Comparison of ENCODE assay signal across 9 cellular contexts in the genomic region with DNA sequence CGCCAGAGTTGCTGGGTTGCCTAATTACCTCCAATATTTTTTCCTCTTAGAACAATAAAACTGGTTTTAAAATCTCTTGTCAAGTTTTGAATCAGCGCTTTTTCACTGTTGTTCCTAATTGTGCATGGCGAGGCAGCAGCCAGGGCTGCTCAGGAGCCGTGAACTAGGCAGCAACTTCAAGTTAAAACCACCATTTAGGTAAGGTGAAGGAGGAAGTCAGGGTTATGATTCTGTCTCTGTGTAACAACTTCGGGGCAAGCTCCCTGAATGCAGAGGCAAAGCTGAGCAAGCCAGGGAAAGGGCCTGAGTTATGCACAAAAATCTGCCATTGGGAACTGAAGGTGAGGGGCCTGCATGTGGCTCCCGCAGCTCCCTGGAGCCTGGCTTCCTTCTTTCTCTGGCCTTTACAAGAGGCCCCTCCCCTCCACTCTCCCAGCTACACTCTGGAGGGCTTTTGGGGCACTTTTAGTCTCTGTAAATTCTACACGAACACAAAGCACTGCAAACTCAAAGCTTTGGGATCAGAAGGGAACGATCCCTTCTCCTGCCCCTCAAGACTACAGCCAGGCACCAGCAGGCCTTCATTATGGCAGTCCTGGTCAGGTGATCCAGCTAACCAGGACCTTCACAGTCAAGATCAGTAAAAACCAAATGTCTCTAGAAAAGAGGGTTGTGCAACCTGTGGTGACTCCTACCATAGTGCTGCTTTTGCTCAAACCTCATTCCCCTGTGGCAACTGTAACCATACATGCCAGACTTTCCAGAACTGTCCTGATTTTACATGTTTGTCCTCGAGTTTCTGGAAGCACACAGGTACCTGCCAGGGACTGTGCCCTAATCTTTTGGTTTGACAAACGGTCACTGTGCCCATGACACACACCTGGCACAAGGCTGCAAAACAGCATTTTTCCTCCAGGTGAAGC.
DNase-seq lines count a peak whose midpoint lies in the region; ATAC-seq and TF ChIP-seq lines count a peak whose summit lies in the region.
"Had no signal": no experiment of that assay in that cellular context is flagged by ENCODE, and none has a peak within 500 bp of the region (broad histone marks: within the 10 kb centered on the region; RNA-seq: fewer than 3 reads in every experiment).

No MANE protein-coding gene starts in this region.

- H3K4me3 Mint-ChIP-seq in GM23338, result no peak overlapping the region; the same call in 2 of the 3 replicates

- H2AFZ ChIP-seq in GM23338, result no peak overlapping the region

- H3K9me3 Mint-ChIP-seq in GM23338, result no peaks in the 10 kb centered on the region

- 0 out of 2 replicates have a peak, but pooled peaks cover 3% of the 10 kb centered on the region for H3F3A ChIP-seq in GM23338 (replicated peaks; ENCODE audit: low read depth)

- no peaks in the 10 kb centered on the region for H3K36me3 Mint-ChIP-seq in GM23338 (ENCODE audit: low read depth)

- H3K27me3 ChIP-seq in GM23338 (ENCODE audit: insufficient read depth) (peaks cover 87% of the 10 kb centered on the region), gastroesophageal sphincter (no peaks in the 10 kb centered on the region), spleen (replicated peaks in 1 of 7) (no peaks in the 10 kb centered on the region), MG63 (no peaks in the 10 kb centered on the region)
- H3K27me3 ChIP-seq: SJSA1 had no signal

- H3K4me3 ChIP-seq in GM23338 (no peak overlapping the region), gastroesophageal sphincter (peak overlapping the region in 1 of 2 donors; percentile 93), spleen (peak overlapping the region in 4 of 8 donors; percentile 2 to 94 (median 70)), MG63 (no peak overlapping the region)

- H3K27ac Mint-ChIP-seq in GM23338, result no peak overlapping the region

- peaks cover 43% of the 10 kb centered on the region for H3K4me1 Mint-ChIP-seq in GM23338

- no peak for TF ChIP-seq EP300 in gastroesophageal sphincter (IDR thresholded peaks at IDR 0.05)

- H4K20me1 ChIP-seq in GM23338 (replicated peaks; ENCODE audit: insufficient read depth), result peaks cover 14% of the 10 kb centered on the region

- peak overlapping the region; percentile 90 for H3K4me2 ChIP-seq in GM23338

- DNase-seq in GM23338 (ENCODE audit: low spot score), result peak; percentile 33
- DNase-seq in spleen, result peak; percentile 70
- DNase-seq in NCI-H187 treated with DMSO at 0.1 percent for 48 hours (lab: John Stamatoyannopoulos, UW), result no peak
- no peak for DNase-seq in NCI-H526 (lab: John Stamatoyannopoulos, UW)
- no peak for DNase-seq in MG63

- peaks cover 77% of the 10 kb centered on the region for H3K27me3 Mint-ChIP-seq in GM23338 (ENCODE audit: insufficient read depth, low read depth, poor library complexity)

- ATAC-seq in GM23338 (no peak), gastroesophageal sphincter (peak; percentile 59), HG03159 (IDR thresholded peaks at IDR 0.05; ENCODE audit: unreplicated experiment) (no peak)

- intact Hi-C loops in spleen (cut with DNase I; ENCODE audit: low total_unique reads), result loop anchor here (10.0 kb wide), 1 partner anchor 50 kb away; no protein-coding TSS in a partner anchor

- no peak overlapping the region for H3K27ac ChIP-seq in GM23338 (ENCODE audit: low read depth)
- peak overlapping the region; percentile 99 for H3K27ac ChIP-seq in VCaP
- H3K27ac ChIP-seq in gastroesophageal sphincter, result peak overlapping the region; percentile 96 to 100 (median 99)
- H3K27ac ChIP-seq in spleen, result peak overlapping the region; percentile 6 to 99 (median 96)

- WGBS in gastroesophageal sphincter (ENCODE audit: low coverage in 1 of 2), 2 donors, result 75% methylated on average over 2 of the region's 10 CpGs; no CpG with 5 or more reads in 1 of the 2 donors
- 34 to 43% (median 35%) methylated on average over 10 of the region's 10 CpGs for WGBS in spleen, 5 donors

- no peaks in the 10 kb centered on the region for H3K9me2 ChIP-seq in GM23338 (ENCODE audit: insufficient read depth)

- H3K9me3 ChIP-seq in gastroesophageal sphincter (no peaks in the 10 kb centered on the region), spleen (no peaks in the 10 kb centered on the region), MG63 (no peaks in the 10 kb centered on the region)
- H3K9me3 ChIP-seq: SJSA1 had no signal

- TF ChIP-seq CTCF in GM23338 (conservative IDR thresholded peaks at IDR 0.05; ENCODE audit: low read depth in 2 of 2) (no peak), VCaP (conservative IDR thresholded peaks at IDR 0.05) (no peak), gastroesophageal sphincter (IDR thresholded peaks at IDR 0.05) (no peak), spleen (IDR thresholded peaks at IDR 0.05 in 8 of 11, conservative IDR thresholded peaks at IDR 0.05 in 3 of 11) (no peak)

- no peaks in the 10 kb centered on the region for H3K79me2 ChIP-seq in GM23338 (replicated peaks; ENCODE audit: insufficient read depth)

- TF ChIP-seq POLR2A in gastroesophageal sphincter (IDR thresholded peaks at IDR 0.05) (no peak), spleen (IDR thresholded peaks at IDR 0.05) (no peak)

- H3K36me3 ChIP-seq in GM23338 (ENCODE audit: insufficient read depth) (no peaks in the 10 kb centered on the region), gastroesophageal sphincter (no peaks in the 10 kb centered on the region), spleen (peaks cover 0 to 8% (median 0%) of the 10 kb centered on the region in 6 donors), MG63 (no peaks in the 10 kb centered on the region)

- peaks cover 32% of the 10 kb centered on the region for H3K4me1 ChIP-seq in GM23338 (ENCODE audit: insufficient read depth)
- peaks cover 28 to 82% (median 43%) of the 10 kb centered on the region in 3 donors for H3K4me1 ChIP-seq in gastroesophageal sphincter
- H3K4me1 ChIP-seq in spleen, result peaks cover 47 to 90% (median 67%) of the 10 kb centered on the region in 6 donors

TF ChIP-seq in GM23338, 12 proteins besides CTCF, POLR2A, EP300 and RAD21:
- no peak for TF ChIP-seq EZH2phosphoT487 (IDR thresholded peaks at IDR 0.05; ENCODE audit: unreplicated experiment)
- no peak for TF ChIP-seq NANOG (IDR thresholded peaks at IDR 0.05; ENCODE audit: borderline replicate concordance)
- TF ChIP-seq, protein P1, sequence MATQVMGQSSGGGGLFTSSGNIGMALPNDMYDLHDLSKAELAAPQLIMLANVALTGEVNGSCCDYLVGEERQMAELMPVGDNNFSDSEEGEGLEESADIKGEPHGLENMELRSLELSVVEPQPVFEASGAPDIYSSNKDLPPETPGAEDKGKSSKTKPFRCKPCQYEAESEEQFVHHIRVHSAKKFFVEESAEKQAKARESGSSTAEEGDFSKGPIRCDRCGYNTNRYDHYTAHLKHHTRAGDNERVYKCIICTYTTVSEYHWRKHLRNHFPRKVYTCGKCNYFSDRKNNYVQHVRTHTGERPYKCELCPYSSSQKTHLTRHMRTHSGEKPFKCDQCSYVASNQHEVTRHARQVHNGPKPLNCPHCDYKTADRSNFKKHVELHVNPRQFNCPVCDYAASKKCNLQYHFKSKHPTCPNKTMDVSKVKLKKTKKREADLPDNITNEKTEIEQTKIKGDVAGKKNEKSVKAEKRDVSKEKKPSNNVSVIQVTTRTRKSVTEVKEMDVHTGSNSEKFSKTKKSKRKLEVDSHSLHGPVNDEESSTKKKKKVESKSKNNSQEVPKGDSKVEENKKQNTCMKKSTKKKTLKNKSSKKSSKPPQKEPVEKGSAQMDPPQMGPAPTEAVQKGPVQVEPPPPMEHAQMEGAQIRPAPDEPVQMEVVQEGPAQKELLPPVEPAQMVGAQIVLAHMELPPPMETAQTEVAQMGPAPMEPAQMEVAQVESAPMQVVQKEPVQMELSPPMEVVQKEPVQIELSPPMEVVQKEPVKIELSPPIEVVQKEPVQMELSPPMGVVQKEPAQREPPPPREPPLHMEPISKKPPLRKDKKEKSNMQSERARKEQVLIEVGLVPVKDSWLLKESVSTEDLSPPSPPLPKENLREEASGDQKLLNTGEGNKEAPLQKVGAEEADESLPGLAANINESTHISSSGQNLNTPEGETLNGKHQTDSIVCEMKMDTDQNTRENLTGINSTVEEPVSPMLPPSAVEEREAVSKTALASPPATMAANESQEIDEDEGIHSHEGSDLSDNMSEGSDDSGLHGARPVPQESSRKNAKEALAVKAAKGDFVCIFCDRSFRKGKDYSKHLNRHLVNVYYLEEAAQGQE (IDR thresholded peaks at IDR 0.05; ENCODE audit: unreplicated experiment), result no peak
- TF ChIP-seq EZH2 (IDR thresholded peaks at IDR 0.05; ENCODE audit: low read depth, unreplicated experiment), result no peak
- TF ChIP-seq ZNF114 (CRISPR knock-in tag; IDR thresholded peaks at IDR 0.05), result no peak
- TF ChIP-seq ZNF331 (CRISPR knock-in tag; IDR thresholded peaks at IDR 0.05; ENCODE audit: low read depth), result no peak
- TF ChIP-seq, protein P2, sequence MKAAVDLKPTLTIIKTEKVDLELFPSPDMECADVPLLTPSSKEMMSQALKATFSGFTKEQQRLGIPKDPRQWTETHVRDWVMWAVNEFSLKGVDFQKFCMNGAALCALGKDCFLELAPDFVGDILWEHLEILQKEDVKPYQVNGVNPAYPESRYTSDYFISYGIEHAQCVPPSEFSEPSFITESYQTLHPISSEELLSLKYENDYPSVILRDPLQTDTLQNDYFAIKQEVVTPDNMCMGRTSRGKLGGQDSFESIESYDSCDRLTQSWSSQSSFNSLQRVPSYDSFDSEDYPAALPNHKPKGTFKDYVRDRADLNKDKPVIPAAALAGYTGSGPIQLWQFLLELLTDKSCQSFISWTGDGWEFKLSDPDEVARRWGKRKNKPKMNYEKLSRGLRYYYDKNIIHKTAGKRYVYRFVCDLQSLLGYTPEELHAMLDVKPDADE (IDR thresholded peaks at IDR 0.05), result no peak
- no peak for TF ChIP-seq STAT1 (IDR thresholded peaks at IDR 0.05; ENCODE audit: unreplicated experiment)
- TF ChIP-seq CREB1 (CRISPR knock-in tag; IDR thresholded peaks at IDR 0.05; ENCODE audit: low read depth), result no peak
- TF ChIP-seq POLR2AphosphoS5 (IDR thresholded peaks at IDR 0.05; ENCODE audit: low read depth), result no peak
TF ChIP-seq in GM23338: peak in this region for 0.

Comparison
In these comparisons a context has a peak if more than half of its experiments do, and no peak if none do; other contexts are left out.
1. DNase-seq: peak in GM23338 (single experiment) and spleen (single experiment); none in NCI-H187 treated with DMSO at 0.1 percent for 48 hours (single experiment), NCI-H526 (0 of 2) and MG63 (single experiment).